In genomic region chr12:99984271-99985128, GRCh38 we compare ENCODE assay signal across 8 cellular contexts. TPM values are rescaled to one million over a fixed set of nuclear protein-coding genes. Genes with fewer than 3 reads are reported as not detected.
DNase-seq lines count a peak whose midpoint lies in the region; ATAC-seq and TF ChIP-seq lines count a peak whose summit lies in the region.

Gene ANKS1B (minus strand): TSS chr12:99984936. CDS start chr12:99984237, 699 bp downstream.

- CTCF ChIA-PET in CD4-positive, alpha-beta T cell (lab: Charles Lee), result no interaction called here
- CTCF ChIA-PET in MCF 10A (lab: Yijun Ruan, JAX), result interaction anchor here (1.3 kb wide), 1 partner anchor 71 kb away, joined by 4 read pairs; no protein-coding TSS in a partner anchor

- H3K9me3 ChIP-seq in CD4-positive, alpha-beta T cell (ENCODE audit: control insufficient read depth, low read length), result no peaks in the 10 kb centered on the region
- H3K9me3 ChIP-seq in NT2/D1 (ENCODE audit: insufficient read depth, low read length) (no peaks in the 10 kb centered on the region), skeletal muscle tissue (ENCODE audit: control insufficient read depth in 3 of 3, low read length in 3 of 3) (no peaks in the 10 kb centered on the region)

- peaks cover 46% of the 10 kb centered on the region for H3K27me3 ChIP-seq in CD4-positive, alpha-beta T cell (ENCODE audit: control insufficient read depth, insufficient read depth, low read length)
- H3K27me3 ChIP-seq in HL-60 (ENCODE audit: insufficient read depth, poor library complexity, severe bottlenecking) (peaks cover 25% of the 10 kb centered on the region), NT2/D1 (ENCODE audit: insufficient read depth, insufficient read length) (peaks cover 36% of the 10 kb centered on the region), skeletal muscle tissue (ENCODE audit: control insufficient read depth in 3 of 3, insufficient read depth in 3 of 3, low read length in 3 of 3) (no peaks in the 10 kb centered on the region)

- no peak for DNase-seq in CD4-positive, alpha-beta T cell
- DNase-seq in HL-60 (ENCODE audit: low read depth in 1 of 2, low spot score in 1 of 2), result peak in 1 of 2 experiments; percentile 11
- DNase-seq in NT2/D1 (ENCODE audit: low read depth, low spot score), result peak; percentile 25
- peak; percentile 79 for DNase-seq in MCF 10A (ENCODE audit: unreplicated experiment)
- DNase-seq in iPS-NIHi11 (ENCODE audit: low spot score), result peak; percentile 85

- H3K36me3 ChIP-seq in NT2/D1 (ENCODE audit: insufficient read depth, insufficient read length, low read length), result no peaks in the 10 kb centered on the region
- H3K36me3 ChIP-seq in skeletal muscle tissue (ENCODE audit: control insufficient read depth in 3 of 3, insufficient read depth in 3 of 3, low read length in 3 of 3), result no peaks in the 10 kb centered on the region

- no peaks in the 10 kb centered on the region for H3K4me1 Mint-ChIP-seq in CD4-positive, alpha-beta T cell (ENCODE audit: low read depth)
- peaks cover 20% of the 10 kb centered on the region for H3K4me1 Mint-ChIP-seq in MCF 10A (ENCODE audit: insufficient read depth, unreplicated experiment)

- POLR2A ChIA-PET in CD4-positive, alpha-beta T cell (lab: Charles Lee), result no interaction called here
- POLR2A ChIA-PET in MCF 10A (lab: Yijun Ruan, JAX), result interaction anchor here (0.5 to 3.0 kb wide), 5 partner anchors 21 to 285 kb away, joined by 3 to 15 read pairs (median 4); no protein-coding TSS in a partner anchor

- no peaks in the 10 kb centered on the region for H3K36me3 Mint-ChIP-seq in CD4-positive, alpha-beta T cell (ENCODE audit: low read depth)
- H3K36me3 Mint-ChIP-seq in MCF 10A (ENCODE audit: insufficient read depth, unreplicated experiment), result no peaks in the 10 kb centered on the region

- no peaks in the 10 kb centered on the region for H3K9me3 Mint-ChIP-seq in CD4-positive, alpha-beta T cell
- H3K9me3 Mint-ChIP-seq in MCF 10A (ENCODE audit: unreplicated experiment), result no peaks in the 10 kb centered on the region

- H3K9ac ChIP-seq in NT2/D1 (ENCODE audit: insufficient read length, low read depth) (peak within 1 kb of the TSS; percentile 77), skeletal muscle tissue (ENCODE audit: low read depth in 1 of 3, low read length in 3 of 3) (peak within 1 kb of the TSS; percentile 71 to 85 (median 79))

- H3K4me3 ChIP-seq in HL-60 (replicated peaks; ENCODE audit: insufficient read depth, low read length) (peak within 1 kb of the TSS; percentile 47), NT2/D1 (ENCODE audit: insufficient read length, low read depth) (peak within 1 kb of the TSS; percentile 66), skeletal muscle tissue (ENCODE audit: low read length in 3 of 3) (peak within 1 kb of the TSS; percentile 70 to 84 (median 76))

- H3K4me3 Mint-ChIP-seq in CD4-positive, alpha-beta T cell, result peak within 1 kb of the TSS; percentile 22
- H3K4me3 Mint-ChIP-seq in MCF 10A (ENCODE audit: unreplicated experiment), result peak within 1 kb of the TSS; percentile 89

- H3K4me1 ChIP-seq in NT2/D1 (ENCODE audit: insufficient read depth, insufficient read length), result no peaks in the 10 kb centered on the region
- H3K4me1 ChIP-seq in skeletal muscle tissue (ENCODE audit: control insufficient read depth in 3 of 3, insufficient read depth in 3 of 3, low read length in 3 of 3), result peaks cover 2 to 9% (median 4%) of the 10 kb centered on the region in 3 donors

- no TSS peak for BruUV-seq in MCF 10A (replicated peaks; lab: Mats Ljungman, UMichigan)

- no peak within 1 kb of the TSS for H3K27ac ChIP-seq in CD4-positive, alpha-beta T cell (ENCODE audit: low read depth, low read length)
- no peak within 1 kb of the TSS for H3K27ac ChIP-seq in HL-60 (replicated peaks)
- peak within 1 kb of the TSS; percentile 54 for H3K27ac ChIP-seq in skeletal muscle tissue (ENCODE audit: low read depth, low read length)

- H3K27me3 Mint-ChIP-seq in CD4-positive, alpha-beta T cell, result peaks cover 77% of the 10 kb centered on the region
- H3K27me3 Mint-ChIP-seq in MCF 10A (ENCODE audit: insufficient read depth, unreplicated experiment), result no peaks in the 10 kb centered on the region

- H3K27ac Mint-ChIP-seq in CD4-positive, alpha-beta T cell, result no peak within 1 kb of the TSS
- peak within 1 kb of the TSS; percentile 16 for H3K27ac Mint-ChIP-seq in MCF 10A (ENCODE audit: low read depth, unreplicated experiment)

- TF ChIP-seq CTCF in CD4-positive, alpha-beta T cell (IDR thresholded peaks at IDR 0.05), result no peak
- no peak for TF ChIP-seq CTCF in HL-60 (IDR thresholded peaks at IDR 0.05; ENCODE audit: insufficient read depth, low read length)
- TF ChIP-seq CTCF in MCF 10A (IDR thresholded peaks at IDR 0.05; ENCODE audit: unreplicated experiment), result no peak

- intact Hi-C loops in CD4-positive, alpha-beta T cell (cut with DNase I, micrococcal nuclease), result no loop called here
- intact Hi-C loops in MCF 10A (cut with micrococcal nuclease), result loop anchor here (2.0 to 5.0 kb wide), 2 partner anchors 72 to 156 kb away; no protein-coding TSS in a partner anchor

- no peak for ATAC-seq in CD4-positive, alpha-beta T cell (ENCODE audit: poor library complexity)
- peak; percentile 67 for ATAC-seq in GM19351 (IDR thresholded peaks at IDR 0.05; ENCODE audit: unreplicated experiment)
- ATAC-seq in HG03460 (IDR thresholded peaks at IDR 0.05; ENCODE audit: unreplicated experiment), result no peak

RNA-seq across cellular contexts. Expression of gene ANKS1B, which starts in this region (rescaled TPM):
- 1 to 10 TPM in 1 of 2 experiments, under 1 TPM in 1; 0.16 to 1.1 TPM for total RNA-seq in CD4-positive, alpha-beta T cell
- 17.7 and 18.8 TPM in 2 replicates for total RNA-seq in MCF 10A (2022)
- 10.4 TPM for total RNA-seq in skeletal muscle tissue

Comparison
In these comparisons a context has a peak if more than half of its experiments do, and no peak if none do; other contexts are left out.
1. DNase-seq: peak in NT2/D1 (single experiment), MCF 10A (single experiment) and iPS-NIHi11 (single experiment); none in CD4-positive, alpha-beta T cell (0 of 10).
2. Peak in every context shown above with its lines, with median percentiles within 50 percentile points of each other: H3K4me3 ChIP-seq.